In genomic region chr5:138626333-138626944, GRCh38 we compare ENCODE assay signal across 15 cellular contexts. TPM values are rescaled to one million over a fixed set of nuclear protein-coding genes. Genes with fewer than 3 reads are reported as not detected.
DNase-seq lines count a peak whose midpoint lies in the region; ATAC-seq and TF ChIP-seq lines count a peak whose summit lies in the region.
"Had no signal": no experiment of that assay in that cellular context is flagged by ENCODE, and none has a peak within 500 bp of the region (broad histone marks: within the 10 kb centered on the region; RNA-seq: fewer than 3 reads in every experiment).

No MANE protein-coding gene starts in this region.

- intact Hi-C loops in CD14-positive monocyte (cut with micrococcal nuclease): no loop called here

- H3K36me3 Mint-ChIP-seq in CD14-positive monocyte: no peaks in the 10 kb centered on the region
- no peaks in the 10 kb centered on the region for H3K36me3 Mint-ChIP-seq in HFFc6 (ENCODE audit: low read depth)
- H3K36me3 Mint-ChIP-seq in WTC11: no peaks in the 10 kb centered on the region

- H3K27ac Mint-ChIP-seq in CD14-positive monocyte (peak overlapping the region in 4 of 7 donors; percentile 26 to 58 (median 38)), HFFc6 (no peak overlapping the region), WTC11 (no peak overlapping the region)
- H3K27ac Mint-ChIP-seq: H9 had no signal

- H3K9me3 Mint-ChIP-seq in CD14-positive monocyte (peaks cover 0 to 9% (median 3%) of the 10 kb centered on the region in 7 donors), HFFc6 (no peaks in the 10 kb centered on the region), WTC11 (no peaks in the 10 kb centered on the region)
- H3K9me3 Mint-ChIP-seq: H9 had no signal

- CTCF ChIA-PET in WTC11 (lab: Charles Lee): interaction anchor here (0.5 to 1.1 kb wide), 2 partner anchors 15 to 47 kb away, joined by 4 read pairs; no protein-coding TSS in a partner anchor

- peaks cover 3 to 9% (median 8%) of the 10 kb centered on the region in 3 donors for H3K27me3 Mint-ChIP-seq in CD14-positive monocyte (ENCODE audit: low read depth in 3 of 3)
- peaks cover 3% of the 10 kb centered on the region for H3K27me3 Mint-ChIP-seq in HFFc6 (ENCODE audit: insufficient read depth)
- peaks cover 2% of the 10 kb centered on the region; the same call in 1 of the 2 replicates for H3K27me3 Mint-ChIP-seq in WTC11 (ENCODE audit: low read depth)

- ATAC-seq in WTC11: no peak
- ATAC-seq in HG03025 (IDR thresholded peaks at IDR 0.05; ENCODE audit: low FRiP score, unreplicated experiment): no peak
- ATAC-seq in GM18511 (IDR thresholded peaks at IDR 0.05; ENCODE audit: unreplicated experiment): no peak
- no peak for ATAC-seq in HG03469 (IDR thresholded peaks at IDR 0.05; ENCODE audit: unreplicated experiment)

- TF ChIP-seq CTCF in CD14-positive monocyte (IDR thresholded peaks at IDR 0.05) (no peak), HFFc6 (IDR thresholded peaks at IDR 0.05) (no peak), WTC11 (IDR thresholded peaks at IDR 0.05) (no peak)

- POLR2A ChIA-PET in WTC11 (lab: Charles Lee): no interaction called here

- H3K4me3 Mint-ChIP-seq in CD14-positive monocyte: no peak overlapping the region
- H3K4me3 Mint-ChIP-seq in HFFc6: no peak overlapping the region
- H3K4me3 Mint-ChIP-seq in WTC11: no peak overlapping the region
- H3K4me3 Mint-ChIP-seq: H9 had no signal

- DNase-seq in CD14-positive monocyte (ENCODE audit: low spot score): no peak
- DNase-seq in HFFc6: peak; percentile 25
- DNase-seq in WTC11 (ENCODE audit: low spot score): no peak
- DNase-seq in mesenteric fat pad (ENCODE audit: low spot score): peak; percentile 26
- DNase-seq in NK-92 treated with Interleukin-12 subunit alpha and Interleukin-12 subunit beta, amount 100 ng/mL, for 24 hours (lab: John Stamatoyannopoulos, UW): no peak
- DNase-seq: Caco-2, DMS79 treated with DMSO at 0.1 percent for 48 hours, GF-D8, H9, NCI-H2081, NCI-H510A treated with DMSO at 0.1 percent for 48 hours, SJCRH30 had no signal

- H3K4me1 Mint-ChIP-seq in CD14-positive monocyte (peaks cover 5% of the 10 kb centered on the region), HFFc6 (ENCODE audit: low read depth) (peaks cover 17% of the 10 kb centered on the region), WTC11 (peaks cover 10% of the 10 kb centered on the region)

TF ChIP-seq in WTC11, 78 proteins besides CTCF, POLR2A, EP300 and RAD21:
- TF ChIP-seq, protein P1, sequence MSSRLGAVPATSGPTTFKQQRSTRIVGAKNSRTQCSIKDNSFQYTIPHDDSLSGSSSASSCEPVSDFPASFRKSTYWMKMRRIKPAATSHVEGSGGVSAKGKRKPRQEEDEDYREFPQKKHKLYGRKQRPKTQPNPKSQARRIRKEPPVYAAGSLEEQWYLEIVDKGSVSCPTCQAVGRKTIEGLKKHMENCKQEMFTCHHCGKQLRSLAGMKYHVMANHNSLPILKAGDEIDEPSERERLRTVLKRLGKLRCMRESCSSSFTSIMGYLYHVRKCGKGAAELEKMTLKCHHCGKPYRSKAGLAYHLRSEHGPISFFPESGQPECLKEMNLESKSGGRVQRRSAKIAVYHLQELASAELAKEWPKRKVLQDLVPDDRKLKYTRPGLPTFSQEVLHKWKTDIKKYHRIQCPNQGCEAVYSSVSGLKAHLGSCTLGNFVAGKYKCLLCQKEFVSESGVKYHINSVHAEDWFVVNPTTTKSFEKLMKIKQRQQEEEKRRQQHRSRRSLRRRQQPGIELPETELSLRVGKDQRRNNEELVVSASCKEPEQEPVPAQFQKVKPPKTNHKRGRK (CRISPR knock-in tag; IDR thresholded peaks at IDR 0.05; ENCODE audit: borderline replicate concordance): 0 out of 2 replicates have a peak, but pooled peaks have one; percentile 19
- TF ChIP-seq PRDM15 (CRISPR knock-in tag; IDR thresholded peaks at IDR 0.05): no peak

RNA-seq across cellular contexts. Expression of gene HSPA9, which starts 51.2 kb away (rescaled TPM):
- 10 to 100 TPM; 67.8 to 82.4 TPM for polyA plus RNA-seq in CD14-positive monocyte
- total RNA-seq in HFFc6 (2021; fragmentation: NEBNext Ultra II Directional; extraction: Animal tissue kit (Norgen Biotek cat#: 25700)): 100 to 1,000 TPM; 193 to 236 (median 210) TPM
- total RNA-seq in WTC11 (2021): 313 to 414 TPM (median 328 TPM) in 3 replicates
- total RNA-seq in mesenteric fat pad: 224 TPM

Comparison
In these comparisons a context has a peak if more than half of its experiments do, and no peak if none do; other contexts are left out.
1. DNase-seq: peak in HFFc6 (single experiment) and mesenteric fat pad (single experiment); none in CD14-positive monocyte (single experiment), WTC11 (single experiment) and NK-92 treated with Interleukin-12 subunit alpha and Interleukin-12 subunit beta, amount 100 ng/mL, for 24 hours (single experiment).
2. H3K27ac Mint-ChIP-seq: peak in CD14-positive monocyte (4 of 7); none in HFFc6 (single experiment) and WTC11 (single experiment).